11 cellular contexts compared by ENCODE assay signal in genomic region chr10:71980181-71981023, GRCh38. TPM values are rescaled to one million over a fixed set of nuclear protein-coding genes. Genes with fewer than 3 reads are reported as not detected.
DNase-seq lines count a peak whose midpoint lies in the region; ATAC-seq and TF ChIP-seq lines count a peak whose summit lies in the region.
"Had no signal": no experiment of that assay in that cellular context is flagged by ENCODE, and none has a peak within 500 bp of the region (broad histone marks: within the 10 kb centered on the region; RNA-seq: fewer than 3 reads in every experiment).

No MANE protein-coding gene starts in this region.

- 0 out of 7 replicates have a peak, but pooled peaks cover 0 to 3% (median 0%) of the 10 kb centered on the region in 3 experiments for H3K36me3 Mint-ChIP-seq in H9 (ENCODE audit: insufficient read depth in 1 of 3, low read depth in 3 of 3)

- intact Hi-C loops in cardiac septum (cut with DNase I), result no loop called here
- intact Hi-C loops in aorta (cut with DNase I), result no loop called here

- peaks cover 22 to 33% of the 10 kb centered on the region in 2 experiments for H3K4me1 Mint-ChIP-seq in H9

- H3K36me3 ChIP-seq in cardiac muscle cell, result no peaks in the 10 kb centered on the region
- H3K36me3 ChIP-seq in fibroblast of lung (ENCODE audit: control insufficient read depth, insufficient read depth, low read length), result peaks cover 2% of the 10 kb centered on the region
- peaks cover 5% of the 10 kb centered on the region for H3K36me3 ChIP-seq in osteoblast (ENCODE audit: insufficient read depth, low read length)
- no peaks in the 10 kb centered on the region for H3K36me3 ChIP-seq in aorta (ENCODE audit: control insufficient read depth in 1 of 2, insufficient read depth in 2 of 2, low read length in 1 of 2)

- H3K4me1 ChIP-seq in cardiac muscle cell (ENCODE audit: low read depth), result peaks cover 28% of the 10 kb centered on the region
- peaks cover 54% of the 10 kb centered on the region for H3K4me1 ChIP-seq in fibroblast of lung (ENCODE audit: control insufficient read depth, extremely low read depth, insufficient read depth, low read length)
- H3K4me1 ChIP-seq in osteoblast (ENCODE audit: insufficient read depth, low read length), result peaks cover 89% of the 10 kb centered on the region
- H3K4me1 ChIP-seq in aorta (ENCODE audit: control insufficient read depth in 1 of 2, insufficient read depth in 2 of 2, low read length in 2 of 2), result peaks cover 2 to 13% of the 10 kb centered on the region in 2 donors
- H3K4me1 ChIP-seq in H9 (ENCODE audit: insufficient read depth, low read length), result peaks cover 2% of the 10 kb centered on the region; the same call in 1 of the 2 replicates

- no peak overlapping the region for H2BK12ac ChIP-seq in H9 (ENCODE audit: insufficient read length, low read depth, low read length)

- H3K27ac Mint-ChIP-seq in H9, result no peak overlapping the region

- DNase-seq in cardiac muscle cell (ENCODE audit: low read depth in 1 of 2, low spot score in 1 of 2), result peak in 1 of 2 donors; percentile 74
- DNase-seq in cardiac septum (ENCODE audit: low spot score), result no peak
- DNase-seq in fibroblast of lung (ENCODE audit: low read depth in 2 of 2), result peak in 1 of 2 donors; percentile 75
- peak; percentile 84 for DNase-seq in osteoblast (ENCODE audit: insufficient read length, low spot score, missing footprints)
- peak in 1 of 2 donors; percentile 23 for DNase-seq in aorta
- no peak for DNase-seq in HK-2 (ENCODE audit: unreplicated experiment)
- DNase-seq in ecto neural progenitor cell (ENCODE audit: low spot score), result no peak
- DNase-seq in H9, result no peak
- DNase-seq: activated CD8-positive, alpha-beta memory T cell treated with anti-CD3 and anti-CD28 coated beads for 24 hours had no signal

- no peak overlapping the region for H3K56ac ChIP-seq in H9 (ENCODE audit: insufficient read length, low read depth, low read length)

- H3K27me3 Mint-ChIP-seq in H9 (ENCODE audit: low read depth), result no peaks in the 10 kb centered on the region

- no peak overlapping the region for H3K18ac ChIP-seq in H9 (ENCODE audit: insufficient read length, low read depth, low read length)

- H3K14ac ChIP-seq in H9 (ENCODE audit: insufficient read depth, low read length), result no peak overlapping the region

- no peak overlapping the region for H2AK5ac ChIP-seq in H9 (ENCODE audit: insufficient read length, low read length)

- H3K23ac ChIP-seq in H9 (ENCODE audit: insufficient read length, low read depth, low read length), result no peak overlapping the region

- H3K27me3 ChIP-seq in cardiac muscle cell (no peaks in the 10 kb centered on the region), fibroblast of lung (ENCODE audit: control insufficient read depth, insufficient read depth, low read length) (no peaks in the 10 kb centered on the region), osteoblast (ENCODE audit: insufficient read depth, low read length) (no peaks in the 10 kb centered on the region), aorta (ENCODE audit: control insufficient read depth in 1 of 2, insufficient read depth in 2 of 2, low read length in 1 of 2) (no peaks in the 10 kb centered on the region), H9 (ENCODE audit: insufficient read depth, low read length) (no peaks in the 10 kb centered on the region)

- H4K91ac ChIP-seq in H9 (ENCODE audit: insufficient read length, low read depth, low read length), result no peak overlapping the region

- H3K79me2 ChIP-seq in fibroblast of lung (ENCODE audit: control insufficient read depth, insufficient read depth, low read length) (peaks cover 43% of the 10 kb centered on the region), osteoblast (ENCODE audit: insufficient read depth, low read length) (peaks cover 80% of the 10 kb centered on the region), H9 (ENCODE audit: insufficient read depth, low read length) (peaks cover 2% of the 10 kb centered on the region; the same call in 1 of the 2 replicates)

- H3K9me3 ChIP-seq in cardiac muscle cell (ENCODE audit: low read depth) (no peaks in the 10 kb centered on the region), fibroblast of lung (ENCODE audit: control insufficient read depth, insufficient read depth, low read depth, low read length) (no peaks in the 10 kb centered on the region), osteoblast (ENCODE audit: low read depth, low read length) (no peaks in the 10 kb centered on the region), aorta (ENCODE audit: control insufficient read depth, low read length) (no peaks in the 10 kb centered on the region), H9 (ENCODE audit: control insufficient read depth, low read depth, low read length) (no peaks in the 10 kb centered on the region)
- H3K9me3 ChIP-seq: A549 had no signal

- H2AFZ ChIP-seq in fibroblast of lung (ENCODE audit: low read length) (no peak overlapping the region), osteoblast (ENCODE audit: low read length) (no peak overlapping the region), H9 (ENCODE audit: low read length) (no peak overlapping the region)

- H3K4ac ChIP-seq in H9 (ENCODE audit: low read depth, low read length), result no peak overlapping the region

- H4K20me1 ChIP-seq in fibroblast of lung (ENCODE audit: control insufficient read depth, extremely low read depth, insufficient read depth, low read length), result no peaks in the 10 kb centered on the region
- peaks cover 49% of the 10 kb centered on the region for H4K20me1 ChIP-seq in osteoblast (ENCODE audit: insufficient read depth, low read length)
- no peaks in the 10 kb centered on the region for H4K20me1 ChIP-seq in H9 (ENCODE audit: control insufficient read depth, insufficient read depth, insufficient read length)

- H3K79me1 ChIP-seq in H9 (ENCODE audit: insufficient read depth, low read depth, low read length, poor library complexity, severe bottlenecking), result no peaks in the 10 kb centered on the region

- H2BK15ac ChIP-seq in H9 (ENCODE audit: low read depth, low read length), result no peak overlapping the region

- H3K9ac ChIP-seq in fibroblast of lung (ENCODE audit: insufficient read depth, low read length) (no peak overlapping the region), H9 (ENCODE audit: extremely low read depth, insufficient read length, low read length) (no peak overlapping the region)

- no peak overlapping the region for H3T11ph ChIP-seq in H9 (ENCODE audit: low read length)

- no peaks in the 10 kb centered on the region for H3K9me3 Mint-ChIP-seq in H9

- H3K4me3 Mint-ChIP-seq in H9, result no peak overlapping the region

- H2BK5ac ChIP-seq in H9 (ENCODE audit: insufficient read length, low read length), result no peak overlapping the region

- ATAC-seq in aorta (ENCODE audit: low FRiP score), result no peak
- ATAC-seq: A549 had no signal

- no peak overlapping the region for H2BK120ac ChIP-seq in H9 (ENCODE audit: low read depth, low read length, poor library complexity, severe bottlenecking)

- no peak for TF ChIP-seq CTCF in cardiac muscle cell (IDR thresholded peaks at IDR 0.05; ENCODE audit: low read depth, low read length)
- TF ChIP-seq CTCF in fibroblast of lung (conservative IDR thresholded peaks at IDR 0.05 in 1 of 2, IDR thresholded peaks at IDR 0.05 in 1 of 2; ENCODE audit: low read depth in 1 of 2, low read length in 2 of 2), result no peak
- no peak for TF ChIP-seq CTCF in osteoblast (IDR thresholded peaks at IDR 0.05; ENCODE audit: extremely low read depth, low read depth, low read length)
- TF ChIP-seq CTCF in H9 (conservative IDR thresholded peaks at IDR 0.05), result no peak

- H3K4me2 ChIP-seq in fibroblast of lung (ENCODE audit: extremely low read depth, insufficient read depth, low read length) (peak overlapping the region; percentile 66), osteoblast (ENCODE audit: insufficient read depth, low read length) (peak overlapping the region; percentile 65), H9 (ENCODE audit: insufficient read depth, insufficient read length, low read length) (no peak overlapping the region)
- H3K4me2 ChIP-seq: A549 had no signal

- H3K23me2 ChIP-seq in H9 (ENCODE audit: insufficient read length, low read depth, low read length, poor library complexity, severe bottlenecking), result no peaks in the 10 kb centered on the region

- no peak overlapping the region for H4K8ac ChIP-seq in H9 (replicated peaks; ENCODE audit: insufficient read length, low read depth, low read length)

- H3K27ac ChIP-seq in cardiac muscle cell (peak overlapping the region; percentile 14), fibroblast of lung (ENCODE audit: insufficient read depth, low read length) (peak overlapping the region; percentile 37), osteoblast (ENCODE audit: low read depth, low read length) (peak overlapping the region; percentile 64), aorta (ENCODE audit: low read depth in 1 of 2, low read length in 2 of 2) (peak overlapping the region; percentile 53 to 89), H9 (ENCODE audit: insufficient read length, low read depth, low read length) (no peak overlapping the region)

- H2BK20ac ChIP-seq in H9 (ENCODE audit: low read depth, low read length, poor library complexity, severe bottlenecking), result no peak overlapping the region

- 38% methylated on average over 10 of the region's 10 CpGs for WGBS in aorta, 2 donors
- no CpG with 5 or more reads among the region's 10 CpGs for WGBS in H9 (ENCODE audit: extremely low coverage, insufficient read length, low lambda C conversion rate)

- H3K4me3 ChIP-seq in cardiac muscle cell, result no peak overlapping the region
- no peak overlapping the region for H3K4me3 ChIP-seq in fibroblast of lung (replicated peaks in 1 of 4; ENCODE audit: control extremely low read depth in 1 of 4, insufficient read depth in 1 of 4, low read depth in 3 of 4, low read length in 4 of 4)
- peak overlapping the region; percentile 3 for H3K4me3 ChIP-seq in osteoblast (ENCODE audit: insufficient read depth, low read length)
- no peak overlapping the region for H3K4me3 ChIP-seq in aorta (ENCODE audit: low read length in 2 of 2)
- H3K4me3 ChIP-seq: A549 had no signal

- no peak overlapping the region for H4K5ac ChIP-seq in H9 (ENCODE audit: insufficient read length, low read depth, low read length)

RNA-seq across cellular contexts. Expression of gene CHST3, which starts 16.2 kb away (rescaled TPM):
- total RNA-seq in cardiac muscle cell, result 15.4 and 22.5 TPM in 2 replicates
- 1.9 and 4.8 TPM in 2 replicates for polyA plus RNA-seq in cardiac muscle cell
- 24.4 TPM for total RNA-seq in cardiac septum
- 24.1 and 29.9 TPM in 2 replicates for total RNA-seq in fibroblast of lung
- 8.1 and 9.1 TPM in 2 replicates for polyA plus RNA-seq in fibroblast of lung
- polyA plus RNA-seq in fibroblast of lung (2012), result 9.1 and 11.8 TPM in 2 replicates
- polyA minus RNA-seq in fibroblast of lung (ENCODE audit: low replicate concordance), result 15.8 and 16.8 TPM in 2 replicates
- total RNA-seq in osteoblast, result 39.5 and 43.1 TPM in 2 replicates
- 10 to 100 TPM; 30.5 to 47.9 TPM for total RNA-seq in aorta
- polyA plus RNA-seq in aorta, result 1 to 10 TPM; 4.1 to 8.6 TPM
- 6.0 and 6.1 TPM in 2 replicates for total RNA-seq in H9 (2021)
- total RNA-seq: T-helper 1 cell treated with Interleukin-12 subunit alpha and Interleukin-12 subunit beta and Interleukin-4 antibody, amounts not matched to agents 30 ng/mL and 1 ng/mL, for 36 hours had no signal
